1 cellular context compared by ENCODE assay signal in genomic region chr22:50179937-50180726, GRCh38.
A peak's percentile ranks its signal among the peaks of the same experiment; 100 is the strongest.
TF ChIP-seq lines count a peak whose summit lies in the region.

No MANE protein-coding gene starts in this region.

TF ChIP-seq in A549, 52 proteins besides CTCF, POLR2A, EP300 and RAD21:
- TF ChIP-seq ZFP36 (IDR thresholded peaks at IDR 0.05; ENCODE audit: borderline replicate concordance, partially characterized antibody), result peak; percentile 70
- TF ChIP-seq BCL3 (IDR thresholded peaks at IDR 0.05), result no peak
